Comparison of ENCODE assay signal across 9 cellular contexts in the genomic region with DNA sequence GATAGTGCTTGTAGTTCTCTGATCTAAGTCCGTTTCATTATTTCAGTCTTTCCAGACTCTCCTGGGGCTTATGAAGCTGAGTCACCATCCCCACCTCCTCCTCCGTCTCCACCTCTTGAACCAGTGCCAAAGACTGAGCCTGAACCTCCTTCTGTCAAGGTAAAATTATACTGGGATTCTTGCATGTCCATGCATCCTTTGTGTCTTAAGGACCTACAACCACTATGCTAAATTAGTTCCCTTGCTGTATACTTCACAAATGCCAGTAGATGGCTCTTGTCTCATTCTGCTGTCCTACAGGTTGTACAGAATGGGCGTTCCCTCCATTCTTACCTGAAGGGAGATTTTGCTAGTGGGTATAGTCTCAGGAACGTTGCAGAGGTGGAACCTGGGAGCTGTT. TPM values are rescaled to one million over a fixed set of nuclear protein-coding genes. Genes with fewer than 3 reads are reported as not detected.
DNase-seq lines count a peak whose midpoint lies in the region; ATAC-seq and TF ChIP-seq lines count a peak whose summit lies in the region.
"Had no signal": no experiment of that assay in that cellular context is flagged by ENCODE, and none has a peak within 500 bp of the region (broad histone marks: within the 10 kb centered on the region; RNA-seq: fewer than 3 reads in every experiment).

No MANE protein-coding gene starts in this region.

- peak; percentile 42 for DNase-seq in EL
- peak; percentile 1 for DNase-seq in NCI-H460 (ENCODE audit: extremely low read depth, low read depth)
- peak; percentile 35 for DNase-seq in epithelial cell of proximal tubule (ENCODE audit: low read depth)
- no peak for DNase-seq in omental fat pad (ENCODE audit: low spot score)
- no peak for DNase-seq in amygdala (lab: John Stamatoyannopoulos, UW)
- no peak for DNase-seq in NCI-H146 (lab: John Stamatoyannopoulos, UW)
- DNase-seq in NCI-H1092 treated with DMSO at 0.1 percent for 48 hours (lab: John Stamatoyannopoulos, UW) = no peak

- H3K4me3 ChIP-seq in epithelial cell of proximal tubule (ENCODE audit: low read depth, low read length) = no peak overlapping the region
- H3K4me3 ChIP-seq: SK-N-MC had no signal

- ATAC-seq in omental fat pad (ENCODE audit: low FRiP score) (peak; percentile 51), HG03520 (IDR thresholded peaks at IDR 0.05; ENCODE audit: unreplicated experiment) (no peak)

- TF ChIP-seq CTCF in epithelial cell of proximal tubule (conservative IDR thresholded peaks at IDR 0.05; ENCODE audit: low read depth, low read length) (peak; percentile 55), omental fat pad (IDR thresholded peaks at IDR 0.05) (no peak)

RNA-seq across cellular contexts. Expression of gene POLD3, which starts 42.2 kb away (rescaled TPM):
- total RNA-seq in NCI-H460 (2014; rRNA removed; shearing (Covaris generic)) = 10.6 and 12.3 TPM in 2 replicates
- polyA plus RNA-seq in NCI-H460 (2014; cell fraction: nucleus; rRNA removed) = 20.0 and 21.1 TPM in 2 replicates
- total RNA-seq in epithelial cell of proximal tubule (16.7 and 18.8 TPM in 2 replicates), omental fat pad (10 to 100 TPM in 3 of 4 donors, 1 to 10 TPM in 1; 9.7 to 17.5 (median 12.1) TPM)

Comparison
In these comparisons a context has a peak if more than half of its experiments do, and no peak if none do; other contexts are left out.
1. DNase-seq: peak in EL (single experiment), NCI-H460 (single experiment) and epithelial cell of proximal tubule (single experiment); none in omental fat pad (single experiment), amygdala (0 of 56), NCI-H146 (single experiment) and NCI-H1092 treated with DMSO at 0.1 percent for 48 hours (single experiment).